ENCODE assay signal across 29 cellular contexts in the genomic region with DNA sequence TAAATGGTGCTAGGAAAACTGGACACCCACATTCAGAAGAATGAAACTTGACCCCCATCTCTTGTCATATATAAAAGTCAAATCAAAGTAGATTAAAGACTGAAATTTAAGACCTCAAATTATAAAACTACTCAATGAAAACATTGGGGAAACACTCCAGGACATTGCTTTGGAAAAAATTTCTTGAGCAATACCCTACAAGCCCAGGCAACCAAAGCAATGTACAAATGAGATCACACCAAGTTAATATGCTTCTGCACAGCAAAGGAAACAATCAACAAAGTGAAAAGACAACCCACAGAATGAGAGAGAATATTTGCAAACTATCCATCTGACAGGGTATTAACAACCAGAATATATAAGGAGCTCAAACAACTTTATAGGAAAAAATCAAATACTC.
"Had no signal": no experiment of that assay in that cellular context is flagged by ENCODE, and none has a peak within 500 bp of the region (broad histone marks: within the 10 kb centered on the region; RNA-seq: fewer than 3 reads in every experiment).

No MANE protein-coding gene starts in this region.

- H3K4me1 Mint-ChIP-seq: stimulated activated effector memory CD8-positive, alpha-beta T cell treated with anti-CD3 and anti-CD28 coated beads, Interleukin-12 subunit alpha, Interleukin-12 subunit beta, amount 100 ng/mL, for 72 hours; stimulated activated memory B cell treated with anti-CD40 and anti-IgM and Interleukin-4, amounts not matched to agents 10 μg/mL and 1 μg/mL and 100 μg/mL, for 72 hours; stimulated activated naive B cell treated with anti-CD40 and anti-IgM and Interleukin-4, amounts not matched to agents 10 μg/mL and 1 μg/mL and 100 μg/mL, for 72 hours; stimulated activated naive CD8-positive, alpha-beta T cell treated with anti-CD3 and anti-CD28 coated beads, Interleukin-15, amount 100 ng/mL, for 72 hours had no signal

- H3K9me3 Mint-ChIP-seq: type B pancreatic cell had no signal

- H3K27me3 Mint-ChIP-seq: stimulated activated memory B cell treated with anti-CD40 and anti-IgM and Interleukin-4, amounts not matched to agents 10 μg/mL and 1 μg/mL and 100 μg/mL, for 72 hours; stimulated activated naive B cell treated with anti-CD40 and anti-IgM and Interleukin-4, amounts not matched to agents 10 μg/mL and 1 μg/mL and 100 μg/mL, for 72 hours; stimulated activated naive CD8-positive, alpha-beta T cell treated with anti-CD3 and anti-CD28 coated beads, Interleukin-15, amount 100 ng/mL, for 72 hours; stimulated activated naive CD8-positive, alpha-beta T cell treated with anti-CD3 and anti-CD28 coated beads, Interleukin-15, Interleukin-2, amounts not matched to agents 100 ng/mL and 50 ng/mL, for 24 hours; type B pancreatic cell had no signal

- H3K36me3 Mint-ChIP-seq: stimulated activated effector memory CD8-positive, alpha-beta T cell treated with anti-CD3 and anti-CD28 coated beads, Interleukin-12 subunit alpha, Interleukin-12 subunit beta, amount 100 ng/mL, for 72 hours; stimulated activated memory B cell treated with anti-CD40 and anti-IgM and Interleukin-4, amounts not matched to agents 10 μg/mL and 1 μg/mL and 100 μg/mL, for 72 hours; stimulated activated naive B cell treated with anti-CD40 and anti-IgM and Interleukin-4, amounts not matched to agents 10 μg/mL and 1 μg/mL and 100 μg/mL, for 72 hours; type B pancreatic cell had no signal

- H3K27me3 ChIP-seq: stomach, suprapubic skin, testis, thyroid gland, tibial artery, tibial nerve, transverse colon, upper lobe of left lung, upper lobe of right lung, uterus, vagina had no signal

- H3K9me3 ChIP-seq: suprapubic skin, testis, thoracic aorta, thyroid gland, tibial artery, upper lobe of left lung, upper lobe of right lung, uterus, vagina had no signal

- FAIRE-seq: urothelium cell line had no signal

- H3K4me3 Mint-ChIP-seq: stimulated activated effector memory CD8-positive, alpha-beta T cell treated with anti-CD3 and anti-CD28 coated beads, Interleukin-12 subunit alpha, Interleukin-12 subunit beta, amount 100 ng/mL, for 72 hours; stimulated activated memory B cell treated with anti-CD40 and anti-IgM and Interleukin-4, amounts not matched to agents 10 μg/mL and 1 μg/mL and 100 μg/mL, for 72 hours; stimulated activated naive B cell treated with anti-CD40 and anti-IgM and Interleukin-4, amounts not matched to agents 10 μg/mL and 1 μg/mL and 100 μg/mL, for 72 hours; stimulated activated naive CD8-positive, alpha-beta T cell treated with anti-CD3 and anti-CD28 coated beads, Interleukin-15, amount 100 ng/mL, for 72 hours; stimulated activated naive CD8-positive, alpha-beta T cell treated with anti-CD3 and anti-CD28 coated beads, Interleukin-15, Interleukin-2, amounts not matched to agents 100 ng/mL and 50 ng/mL, for 24 hours; type B pancreatic cell had no signal

- DNase-seq: stimulated activated CD4-positive, alpha-beta T cell treated with anti-CD3 and anti-CD28 coated beads, Interleukin-2, amount 100 ng/mL, for 48 hours; stimulated activated CD4-positive, alpha-beta T cell treated with anti-CD3 and anti-CD28 coated beads, Interleukin-4, amount 100 ng/mL, for 1 hour; stimulated activated CD4-positive, alpha-beta T cell treated with anti-CD3 and anti-CD28 coated beads, Interleukin-4, amount 100 ng/mL, for 24 hours; stimulated activated CD4-positive, alpha-beta T cell treated with anti-CD3 and anti-CD28 coated beads, Interleukin-4, amount 100 ng/mL, for 4 hours; stimulated activated CD8-positive, alpha-beta memory T cell treated with anti-CD3 and anti-CD28 coated beads, Interleukin-4, amount 100 ng/mL, for 48 hours; stimulated activated naive B cell treated with anti-CD40 and anti-IgM and Interleukin-4, amounts not matched to agents 10 μg/mL and 1 μg/mL and 100 μg/mL, for 72 hours; stimulated activated naive CD4-positive, alpha-beta T cell; stimulated activated naive CD4-positive, alpha-beta T cell treated with Interleukin-2 at 50 U/mL for 16 hours; stimulated activated naive CD8-positive, alpha-beta T cell treated with anti-CD3 and anti-CD28 coated beads, Interleukin-15, amount 100 ng/mL, for 72 hours; stimulated activated naive CD8-positive, alpha-beta T cell treated with anti-CD3 and anti-CD28 coated beads, Interleukin-15, Interleukin-2, amounts not matched to agents 100 U/mL and 50 U/mL, for 24 hours; stomach; substantia nigra; testis; thyroid gland; tibial artery; transverse colon; trophoblast cell; upper lobe of left lung; upper lobe of right lung; uterus had no signal

- H3K27ac ChIP-seq: stomach, suprapubic skin, testis, thoracic aorta, thyroid gland, tibial artery, tibial nerve, transverse colon, upper lobe of left lung, upper lobe of right lung, uterus, vagina had no signal

- H3K4me3 ChIP-seq: stomach, suprapubic skin, testis, thoracic aorta, thyroid gland, tibial artery, tibial nerve, transverse colon, upper lobe of left lung, upper lobe of right lung, uterus, vagina had no signal

- H3K4me1 ChIP-seq: suprapubic skin, testis, thyroid gland, tibial artery, tibial nerve, transverse colon, upper lobe of left lung, upper lobe of right lung, uterus, vagina had no signal

- H3K36me3 ChIP-seq: stomach, suprapubic skin, thoracic aorta, thyroid gland, tibial artery, tibial nerve, transverse colon, upper lobe of left lung, upper lobe of right lung, uterus, vagina had no signal

- H3K27ac Mint-ChIP-seq: stimulated activated effector memory CD8-positive, alpha-beta T cell treated with anti-CD3 and anti-CD28 coated beads, Interleukin-12 subunit alpha, Interleukin-12 subunit beta, amount 100 ng/mL, for 72 hours; stimulated activated memory B cell treated with anti-CD40 and anti-IgM and Interleukin-4, amounts not matched to agents 10 μg/mL and 1 μg/mL and 100 μg/mL, for 72 hours; stimulated activated naive B cell treated with anti-CD40 and anti-IgM and Interleukin-4, amounts not matched to agents 10 μg/mL and 1 μg/mL and 100 μg/mL, for 72 hours; stimulated activated naive CD8-positive, alpha-beta T cell treated with anti-CD3 and anti-CD28 coated beads, Interleukin-15, amount 100 ng/mL, for 72 hours; stimulated activated naive CD8-positive, alpha-beta T cell treated with anti-CD3 and anti-CD28 coated beads, Interleukin-15, Interleukin-2, amounts not matched to agents 100 ng/mL and 50 ng/mL, for 24 hours; type B pancreatic cell had no signal
